Comparison of ENCODE assay signal across 8 cellular contexts in genomic region chr10:83539528-83540308, GRCh38.
A peak's percentile ranks its signal among the peaks of the same experiment; 100 is the strongest.
DNase-seq lines count a peak whose midpoint lies in the region; ATAC-seq and TF ChIP-seq lines count a peak whose summit lies in the region.

No MANE protein-coding gene starts in this region.

- H3K4me3 ChIP-seq in epithelial cell of proximal tubule (ENCODE audit: low read depth, low read length) (no peak overlapping the region), rectal smooth muscle tissue (ENCODE audit: low read length) (no peak overlapping the region)

- peaks cover 5% of the 10 kb centered on the region for H3K4me1 ChIP-seq in rectal smooth muscle tissue (ENCODE audit: control insufficient read depth, insufficient read depth, low read length)

- no peaks in the 10 kb centered on the region for H3K27me3 ChIP-seq in rectal smooth muscle tissue (ENCODE audit: control insufficient read depth, insufficient read depth, low read length)

- H3K9ac ChIP-seq in rectal smooth muscle tissue (ENCODE audit: low read length), result no peak overlapping the region

- no peaks in the 10 kb centered on the region for H3K36me3 ChIP-seq in rectal smooth muscle tissue (ENCODE audit: control insufficient read depth, insufficient read depth, low read length)

- no peak for TF ChIP-seq CTCF in epithelial cell of proximal tubule (conservative IDR thresholded peaks at IDR 0.05; ENCODE audit: low read depth, low read length)

- peak overlapping the region; percentile 58 for H3K27ac ChIP-seq in rectal smooth muscle tissue (ENCODE audit: low read depth, low read length)

- ATAC-seq in GM18909 (IDR thresholded peaks at IDR 0.05; ENCODE audit: poor library complexity, unreplicated experiment) (peak; percentile 64), HG03095 (IDR thresholded peaks at IDR 0.05; ENCODE audit: unreplicated experiment) (peak; percentile 61), GM19324 (IDR thresholded peaks at IDR 0.05; ENCODE audit: low FRiP score, unreplicated experiment) (no peak)

- DNase-seq in epithelial cell of proximal tubule (ENCODE audit: low read depth) (peak; percentile 35), NCI-H2196 treated with DMSO at 0.1 percent for 48 hours (lab: John Stamatoyannopoulos, UW; ENCODE audit: unreplicated experiment) (no peak)
- DNase-seq in activated naive CD4-positive, alpha-beta T cell treated with anti-CD3 and anti-CD28 coated beads, Interleukin-2, amount 50 U/mL, for 16 hours, result no peak
- no peak for DNase-seq in activated CD4-positive, alpha-beta T cell treated with anti-CD3 and anti-CD28 coated beads, Interleukin-2, amount 50 U/mL, for 1 hour
